In genomic region chr6:167152858-167153257, GRCh38 we compare ENCODE assay signal across 1 cellular context.
TF ChIP-seq lines count a peak whose summit lies in the region.

No MANE protein-coding gene starts in this region.

TF ChIP-seq in GM12878, 131 proteins besides CTCF, POLR2A, EP300 and RAD21 (continued from another document):
- TF ChIP-seq IRF5 (IDR thresholded peaks at IDR 0.05; ENCODE audit: borderline replicate concordance) (no peak), SUPT20H (IDR thresholded peaks at IDR 0.05; ENCODE audit: borderline replicate concordance, control insufficient read depth, low read depth, low read length) (no peak), CHD1 (IDR thresholded peaks at IDR 0.05; ENCODE audit: low read depth, low read length) (no peak), STAT1 (conservative IDR thresholded peaks at IDR 0.05) (no peak), MEF2B (IDR thresholded peaks at IDR 0.05; ENCODE audit: partially characterized antibody, poor library complexity, severe bottlenecking) (no peak), NFIC (IDR thresholded peaks at IDR 0.05; ENCODE audit: low read depth, low read length) (peak; percentile 63; the same call in 1 of the 2 replicates), POLR2AphosphoS5 (IDR thresholded peaks at IDR 0.05; ENCODE audit: low read length) (peak; percentile 78)
- TF ChIP-seq, protein P1, sequence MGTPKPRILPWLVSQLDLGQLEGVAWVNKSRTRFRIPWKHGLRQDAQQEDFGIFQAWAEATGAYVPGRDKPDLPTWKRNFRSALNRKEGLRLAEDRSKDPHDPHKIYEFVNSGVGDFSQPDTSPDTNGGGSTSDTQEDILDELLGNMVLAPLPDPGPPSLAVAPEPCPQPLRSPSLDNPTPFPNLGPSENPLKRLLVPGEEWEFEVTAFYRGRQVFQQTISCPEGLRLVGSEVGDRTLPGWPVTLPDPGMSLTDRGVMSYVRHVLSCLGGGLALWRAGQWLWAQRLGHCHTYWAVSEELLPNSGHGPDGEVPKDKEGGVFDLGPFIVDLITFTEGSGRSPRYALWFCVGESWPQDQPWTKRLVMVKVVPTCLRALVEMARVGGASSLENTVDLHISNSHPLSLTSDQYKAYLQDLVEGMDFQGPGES (IDR thresholded peaks at IDR 0.05): no peak
